ENCODE assay signal across 8 cellular contexts in genomic region chr5:177457239-177458121, GRCh38. TPM values are rescaled to one million over a fixed set of nuclear protein-coding genes. Genes with fewer than 3 reads are reported as not detected.
DNase-seq lines count a peak whose midpoint lies in the region; ATAC-seq and TF ChIP-seq lines count a peak whose summit lies in the region.

No MANE protein-coding gene starts in this region.

- H3K9me3 ChIP-seq in neutrophil, result no peaks in the 10 kb centered on the region

- H3K27ac Mint-ChIP-seq in activated T-helper 1 cell treated with anti-CD3 and anti-CD28 coated beads, Interleukin-12 subunit alpha, Interleukin-12 subunit beta, Interleukin-2, Interleukin-4 antibody, amounts not matched to agents 30 ng/mL and 10 ng/mL and 1 ng/mL, durations not matched to agents 14 hours and 24 hours and 36 hours, result no peak overlapping the region

- intact Hi-C loops in activated T-helper 1 cell treated with anti-CD3 and anti-CD28 coated beads, Interleukin-12 subunit alpha, Interleukin-12 subunit beta, Interleukin-2, Interleukin-4 antibody, amounts not matched to agents 30 ng/mL and 10 ng/mL and 1 ng/mL, durations not matched to agents 14 hours and 24 hours and 36 hours (cut with micrococcal nuclease), result loop anchor here (5.0 kb wide), 2 partner anchors 135 to 325 kb away; partner anchors contain the start of genes NSD1 and TMED9

- H3K9me3 Mint-ChIP-seq in activated T-helper 1 cell treated with anti-CD3 and anti-CD28 coated beads, Interleukin-12 subunit alpha, Interleukin-12 subunit beta, Interleukin-2, Interleukin-4 antibody, amounts not matched to agents 30 ng/mL and 10 ng/mL and 1 ng/mL, durations not matched to agents 14 hours and 24 hours and 36 hours, result no peaks in the 10 kb centered on the region

- peak overlapping the region in 1 of 2 experiments; percentile 82 for H3K4me3 ChIP-seq in neutrophil (ENCODE audit: low read depth in 1 of 2, low read length in 1 of 2)

- H3K27me3 ChIP-seq in foreskin keratinocyte, result peaks cover 14% of the 10 kb centered on the region
- H3K27me3 ChIP-seq in neutrophil, result no peaks in the 10 kb centered on the region

- peaks cover 12% of the 10 kb centered on the region for H3K27me3 Mint-ChIP-seq in activated T-helper 1 cell treated with anti-CD3 and anti-CD28 coated beads, Interleukin-12 subunit alpha, Interleukin-12 subunit beta, Interleukin-2, Interleukin-4 antibody, amounts not matched to agents 30 ng/mL and 10 ng/mL and 1 ng/mL, durations not matched to agents 14 hours and 24 hours and 36 hours (ENCODE audit: insufficient read depth)

- peaks cover 4% of the 10 kb centered on the region for H3K36me3 Mint-ChIP-seq in activated T-helper 1 cell treated with anti-CD3 and anti-CD28 coated beads, Interleukin-12 subunit alpha, Interleukin-12 subunit beta, Interleukin-2, Interleukin-4 antibody, amounts not matched to agents 30 ng/mL and 10 ng/mL and 1 ng/mL, durations not matched to agents 14 hours and 24 hours and 36 hours (ENCODE audit: low read depth)

- H3K4me3 Mint-ChIP-seq in activated T-helper 1 cell treated with anti-CD3 and anti-CD28 coated beads, Interleukin-12 subunit alpha, Interleukin-12 subunit beta, Interleukin-2, Interleukin-4 antibody, amounts not matched to agents 30 ng/mL and 10 ng/mL and 1 ng/mL, durations not matched to agents 14 hours and 24 hours and 36 hours, result peak overlapping the region; percentile 61

- peaks cover 25% of the 10 kb centered on the region for H3K4me1 Mint-ChIP-seq in activated T-helper 1 cell treated with anti-CD3 and anti-CD28 coated beads, Interleukin-12 subunit alpha, Interleukin-12 subunit beta, Interleukin-2, Interleukin-4 antibody, amounts not matched to agents 30 ng/mL and 10 ng/mL and 1 ng/mL, durations not matched to agents 14 hours and 24 hours and 36 hours (ENCODE audit: low read depth)

- ATAC-seq in GM21423 (IDR thresholded peaks at IDR 0.05; ENCODE audit: unreplicated experiment) (peak; percentile 32), foreskin keratinocyte (peak; percentile 80)

- TF ChIP-seq CTCF in foreskin keratinocyte (conservative IDR thresholded peaks at IDR 0.05) (peak; percentile 68), neutrophil (IDR thresholded peaks at IDR 0.05) (peak; percentile 86)

- H3K27ac ChIP-seq in foreskin keratinocyte (no peak overlapping the region), neutrophil (peak overlapping the region; percentile 97)

- H3K4me1 ChIP-seq in foreskin keratinocyte (no peaks in the 10 kb centered on the region), neutrophil (ENCODE audit: control insufficient read depth in 1 of 2, insufficient read depth in 1 of 2, low read depth in 1 of 2, low read length in 1 of 2) (peaks cover 64 to 76% of the 10 kb centered on the region in 2 experiments)

- peak; percentile 6 for DNase-seq in DMS79 treated with DMSO at 0.1 percent for 48 hours (lab: John Stamatoyannopoulos, UW)
- peak; percentile 93 for DNase-seq in HT1080 (ENCODE audit: low read depth)
- DNase-seq in NCI-H774 (lab: John Stamatoyannopoulos, UW), result peak; percentile 84
- peak; percentile 53 for DNase-seq in activated T-helper 1 cell treated with anti-CD3 and anti-CD28 coated beads, Interleukin-12 subunit alpha, Interleukin-12 subunit beta, Interleukin-2, Interleukin-4 antibody, amounts not matched to agents 30 ng/mL and 10 ng/mL and 1 ng/mL, durations not matched to agents 14 hours and 24 hours and 36 hours (ENCODE audit: low spot score)
- peak; percentile 80 to 92 for DNase-seq in foreskin keratinocyte
- no peak for DNase-seq in T-helper 9 cell

- peaks cover 37% of the 10 kb centered on the region for H3K36me3 ChIP-seq in neutrophil

RNA-seq across cellular contexts. Expression of gene PRR7, which starts 10.9 kb away (rescaled TPM):
- total RNA-seq in HT1080 (2014; rRNA removed; shearing (Covaris generic)), result 34.3 and 43.4 TPM in 2 replicates
- polyA plus RNA-seq in HT1080 (2015; cell fraction: cytosol; rRNA removed), result 60.4 and 69.9 TPM in 2 replicates
- polyA plus RNA-seq in HT1080 (2015; cell fraction: nucleus; rRNA removed), result 19.8 and 26.3 TPM in 2 replicates
- 10.3 and 11.2 TPM in 2 replicates for total RNA-seq in activated T-helper 1 cell treated with anti-CD3 and anti-CD28 coated beads, Interleukin-12 subunit alpha, Interleukin-12 subunit beta, Interleukin-2, Interleukin-4 antibody, amounts not matched to agents 30 ng/mL and 10 ng/mL and 1 ng/mL, durations not matched to agents 14 hours and 24 hours and 36 hours
- total RNA-seq in foreskin keratinocyte, result 2.4 and 3.0 TPM in 2 replicates
- 4.7 and 5.0 TPM in 2 replicates for polyA plus RNA-seq in foreskin keratinocyte

RNA-seq across cellular contexts. Expression of gene DBN1, which starts 16.0 kb away (rescaled TPM):
- total RNA-seq in HT1080 (2014; rRNA removed; shearing (Covaris generic)), result 108 and 118 TPM in 2 replicates
- polyA plus RNA-seq in HT1080 (2015; cell fraction: cytosol; rRNA removed), result 21.5 and 31.0 TPM in 2 replicates
- polyA plus RNA-seq in HT1080 (2015; cell fraction: nucleus; rRNA removed), result 478 and 488 TPM in 2 replicates
- total RNA-seq in activated T-helper 1 cell treated with anti-CD3 and anti-CD28 coated beads, Interleukin-12 subunit alpha, Interleukin-12 subunit beta, Interleukin-2, Interleukin-4 antibody, amounts not matched to agents 30 ng/mL and 10 ng/mL and 1 ng/mL, durations not matched to agents 14 hours and 24 hours and 36 hours, result 13.1 and 14.4 TPM in 2 replicates
- total RNA-seq in foreskin keratinocyte, result 80.8 and 88.5 TPM in 2 replicates
- polyA plus RNA-seq in foreskin keratinocyte, result 69.8 and 78.7 TPM in 2 replicates

RNA-seq across cellular contexts. Expression of gene GRK6, which starts 31.0 kb away (rescaled TPM):
- total RNA-seq in HT1080 (2014; rRNA removed; shearing (Covaris generic)), result 42.3 and 46.2 TPM in 2 replicates
- 39.5 and 45.7 TPM in 2 replicates for polyA plus RNA-seq in HT1080 (2015; cell fraction: cytosol; rRNA removed)
- 23.2 and 24.1 TPM in 2 replicates for polyA plus RNA-seq in HT1080 (2015; cell fraction: nucleus; rRNA removed)
- total RNA-seq in activated T-helper 1 cell treated with anti-CD3 and anti-CD28 coated beads, Interleukin-12 subunit alpha, Interleukin-12 subunit beta, Interleukin-2, Interleukin-4 antibody, amounts not matched to agents 30 ng/mL and 10 ng/mL and 1 ng/mL, durations not matched to agents 14 hours and 24 hours and 36 hours, result 122 and 132 TPM in 2 replicates
- 49.4 and 58.1 TPM in 2 replicates for total RNA-seq in foreskin keratinocyte
- 44.7 and 50.5 TPM in 2 replicates for polyA plus RNA-seq in foreskin keratinocyte

RNA-seq across cellular contexts. Expression of gene PDLIM7, which starts 39.9 kb away (rescaled TPM):
- 262 and 269 TPM in 2 replicates for total RNA-seq in HT1080 (2014; rRNA removed; shearing (Covaris generic))
- polyA plus RNA-seq in HT1080 (2015; cell fraction: cytosol; rRNA removed), result 222 and 301 TPM in 2 replicates
- 396 and 418 TPM in 2 replicates for polyA plus RNA-seq in HT1080 (2015; cell fraction: nucleus; rRNA removed)
- total RNA-seq in activated T-helper 1 cell treated with anti-CD3 and anti-CD28 coated beads, Interleukin-12 subunit alpha, Interleukin-12 subunit beta, Interleukin-2, Interleukin-4 antibody, amounts not matched to agents 30 ng/mL and 10 ng/mL and 1 ng/mL, durations not matched to agents 14 hours and 24 hours and 36 hours, result 49.2 and 49.9 TPM in 2 replicates
- 71.7 and 77.8 TPM in 2 replicates for total RNA-seq in foreskin keratinocyte
- polyA plus RNA-seq in foreskin keratinocyte, result 106 and 107 TPM in 2 replicates

RNA-seq across cellular contexts. Expression of gene F12, which starts 48.1 kb away (rescaled TPM):
- total RNA-seq in HT1080 (2014; rRNA removed; shearing (Covaris generic)), result 8.5 and 15.2 TPM in 2 replicates
- polyA plus RNA-seq in HT1080 (2015; cell fraction: cytosol; rRNA removed), result 4.7 and 7.3 TPM in 2 replicates
- polyA plus RNA-seq in HT1080 (2015; cell fraction: nucleus; rRNA removed), result 3.4 TPM in 2 replicates
- 1.3 and 2.2 TPM in 2 replicates for total RNA-seq in activated T-helper 1 cell treated with anti-CD3 and anti-CD28 coated beads, Interleukin-12 subunit alpha, Interleukin-12 subunit beta, Interleukin-2, Interleukin-4 antibody, amounts not matched to agents 30 ng/mL and 10 ng/mL and 1 ng/mL, durations not matched to agents 14 hours and 24 hours and 36 hours
- total RNA-seq in foreskin keratinocyte, result 6.0 and 9.7 TPM in 2 replicates
- polyA plus RNA-seq in foreskin keratinocyte, result 11.8 and 12.3 TPM in 2 replicates
